Comparison of ENCODE assay signal across 1 cellular context in the genomic region with DNA sequence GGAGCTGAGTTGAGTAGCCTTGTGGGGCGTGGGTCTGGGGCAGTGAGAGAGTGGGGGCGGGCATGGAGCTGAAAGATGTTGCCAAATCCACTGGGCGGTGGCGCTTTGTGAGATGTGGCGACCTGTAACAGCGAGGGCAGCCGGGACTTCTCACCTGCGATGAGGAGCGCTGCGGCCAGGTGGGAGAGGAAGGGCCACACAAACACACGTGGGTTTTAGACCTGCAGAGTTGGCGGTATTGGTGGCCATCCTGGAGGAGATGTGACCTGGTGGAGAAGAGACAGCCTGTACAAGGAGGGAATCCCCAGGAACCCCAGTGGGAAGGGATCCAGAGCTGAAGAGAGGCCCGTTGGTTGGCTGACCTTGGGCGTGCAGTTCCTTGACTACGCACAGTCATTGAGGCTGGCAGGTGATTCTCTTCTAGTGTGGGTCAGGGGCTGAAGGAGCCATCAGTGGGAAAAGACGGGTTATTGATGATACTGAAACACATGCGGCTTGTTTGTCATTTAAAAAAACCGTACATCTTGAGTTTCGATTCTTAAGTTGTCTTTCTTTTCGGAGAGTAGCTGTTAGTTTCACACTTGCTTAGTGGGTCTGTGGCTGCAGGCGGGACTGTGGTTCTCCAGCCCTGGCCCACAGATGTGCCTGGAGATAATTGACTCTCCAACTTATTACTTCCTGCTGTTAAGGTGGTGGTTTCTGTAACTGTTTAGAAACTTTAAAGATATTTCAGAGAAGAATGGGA.
TF ChIP-seq lines count a peak whose summit lies in the region.

No MANE protein-coding gene starts in this region.

TF ChIP-seq in K562, 482 proteins besides CTCF, POLR2A, EP300 and RAD21 (continued from another document):
- TF ChIP-seq ZBTB40 (IDR thresholded peaks at IDR 0.05): peak; percentile 36; the same call in 1 of the 2 replicates
- no peak for TF ChIP-seq ZBTB40 (CRISPR knock-in tag; IDR thresholded peaks at IDR 0.05)
- TF ChIP-seq ZBTB17 (CRISPR knock-in tag; IDR thresholded peaks at IDR 0.05): peak; percentile 16; the same call in 1 of the 2 replicates
- TF ChIP-seq, protein P1, sequence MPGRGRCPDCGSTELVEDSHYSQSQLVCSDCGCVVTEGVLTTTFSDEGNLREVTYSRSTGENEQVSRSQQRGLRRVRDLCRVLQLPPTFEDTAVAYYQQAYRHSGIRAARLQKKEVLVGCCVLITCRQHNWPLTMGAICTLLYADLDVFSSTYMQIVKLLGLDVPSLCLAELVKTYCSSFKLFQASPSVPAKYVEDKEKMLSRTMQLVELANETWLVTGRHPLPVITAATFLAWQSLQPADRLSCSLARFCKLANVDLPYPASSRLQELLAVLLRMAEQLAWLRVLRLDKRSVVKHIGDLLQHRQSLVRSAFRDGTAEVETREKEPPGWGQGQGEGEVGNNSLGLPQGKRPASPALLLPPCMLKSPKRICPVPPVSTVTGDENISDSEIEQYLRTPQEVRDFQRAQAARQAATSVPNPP (IDR thresholded peaks at IDR 0.05; ENCODE audit: borderline replicate concordance, insufficient read depth, insufficient read length): no peak
- no peak for TF ChIP-seq ZNF239 (CRISPR knock-in tag; IDR thresholded peaks at IDR 0.05)
- no peak for TF ChIP-seq ZNF436 (CRISPR knock-in tag; IDR thresholded peaks at IDR 0.05)
- no peak for TF ChIP-seq HLTF (IDR thresholded peaks at IDR 0.05)
- peak; percentile 30; the same call in 1 of the 2 replicates for TF ChIP-seq NFE2 (IDR thresholded peaks at IDR 0.05; ENCODE audit: low read depth)
- TF ChIP-seq ZNF253 (CRISPR knock-in tag; conservative IDR thresholded peaks at IDR 0.05): no peak
- TF ChIP-seq IRF2 (CRISPR knock-in tag; IDR thresholded peaks at IDR 0.05): no peak
- TF ChIP-seq, protein P2, sequence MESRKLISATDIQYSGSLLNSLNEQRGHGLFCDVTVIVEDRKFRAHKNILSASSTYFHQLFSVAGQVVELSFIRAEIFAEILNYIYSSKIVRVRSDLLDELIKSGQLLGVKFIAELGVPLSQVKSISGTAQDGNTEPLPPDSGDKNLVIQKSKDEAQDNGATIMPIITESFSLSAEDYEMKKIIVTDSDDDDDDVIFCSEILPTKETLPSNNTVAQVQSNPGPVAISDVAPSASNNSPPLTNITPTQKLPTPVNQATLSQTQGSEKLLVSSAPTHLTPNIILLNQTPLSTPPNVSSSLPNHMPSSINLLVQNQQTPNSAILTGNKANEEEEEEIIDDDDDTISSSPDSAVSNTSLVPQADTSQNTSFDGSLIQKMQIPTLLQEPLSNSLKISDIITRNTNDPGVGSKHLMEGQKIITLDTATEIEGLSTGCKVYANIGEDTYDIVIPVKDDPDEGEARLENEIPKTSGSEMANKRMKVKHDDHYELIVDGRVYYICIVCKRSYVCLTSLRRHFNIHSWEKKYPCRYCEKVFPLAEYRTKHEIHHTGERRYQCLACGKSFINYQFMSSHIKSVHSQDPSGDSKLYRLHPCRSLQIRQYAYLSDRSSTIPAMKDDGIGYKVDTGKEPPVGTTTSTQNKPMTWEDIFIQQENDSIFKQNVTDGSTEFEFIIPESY (CRISPR knock-in tag; IDR thresholded peaks at IDR 0.05): peak; percentile 72; the same call in 1 of the 2 replicates
- TF ChIP-seq HMGN3 (IDR thresholded peaks at IDR 0.05; ENCODE audit: borderline replicate concordance, extremely low read depth, insufficient read length, low read depth, low read length): no peak
